ENCODE assay signal across 18 cellular contexts in genomic region chr1:22920734-22921451, GRCh38. TPM values are rescaled to one million over a fixed set of nuclear protein-coding genes. Genes with fewer than 3 reads are reported as not detected.
"Had no signal": no experiment of that assay in that cellular context is flagged by ENCODE, and none has a peak within 500 bp of the region (broad histone marks: within the 10 kb centered on the region; RNA-seq: fewer than 3 reads in every experiment).

No MANE protein-coding gene starts in this region.

- H3K4me3 ChIP-seq: ascending aorta, esophagus muscularis mucosa, sigmoid colon, stomach, testis, upper lobe of left lung had no signal

- H3K27ac ChIP-seq: ascending aorta, esophagus muscularis mucosa, sigmoid colon, stomach, testis, upper lobe of left lung had no signal

- H3K36me3 ChIP-seq: ascending aorta, esophagus muscularis mucosa, sigmoid colon, stomach, upper lobe of left lung had no signal

- FAIRE-seq: bronchial epithelial cell had no signal

- ATAC-seq: activated CD4-positive, CD25-positive, alpha-beta regulatory T cell treated with anti-CD3 and anti-CD28 coated beads, Interleukin-2, amount 50 U/mL, for 24 hours; activated naive CD8-positive, alpha-beta T cell treated with anti-CD3 and anti-CD28 coated beads, Interleukin-2, amount 50 U/mL, for 24 hours; natural killer cell treated with Interleukin-12 subunit alpha and Interleukin-12 subunit beta and Interleukin-15 and Interleukin-18, amount 100 ng/mL, for 72 hours had no signal

- H3K9me3 Mint-ChIP-seq: activated naive CD8-positive, alpha-beta T cell treated with anti-CD3 and anti-CD28 coated beads, Interleukin-2, amount 50 U/mL, for 24 hours; memory B cell; natural killer cell treated with Interleukin-12 subunit alpha and Interleukin-12 subunit beta and Interleukin-15 and Interleukin-18, amount 100 ng/mL, for 72 hours; T-helper 2 cell treated with Interferon-gamma antibody and Interleukin-4, amounts not matched to agents 5 μg/mL and 100 μg/mL, for 36 hours had no signal

- H3K36me3 Mint-ChIP-seq: memory B cell; natural killer cell treated with Interleukin-12 subunit alpha and Interleukin-12 subunit beta and Interleukin-15 and Interleukin-18, amount 100 ng/mL, for 72 hours had no signal

- H3K4me1 Mint-ChIP-seq: activated naive CD8-positive, alpha-beta T cell treated with anti-CD3 and anti-CD28 coated beads, Interleukin-2, amount 50 U/mL, for 24 hours; memory B cell had no signal

- H3K4me3 Mint-ChIP-seq: activated naive CD8-positive, alpha-beta T cell treated with anti-CD3 and anti-CD28 coated beads, Interleukin-2, amount 50 U/mL, for 24 hours; memory B cell; natural killer cell treated with Interleukin-12 subunit alpha and Interleukin-12 subunit beta and Interleukin-15 and Interleukin-18, amount 100 ng/mL, for 72 hours; T-helper 2 cell treated with Interferon-gamma antibody and Interleukin-4, amounts not matched to agents 5 μg/mL and 100 μg/mL, for 36 hours had no signal

- DNase-seq: activated naive CD4-positive, alpha-beta T cell; activated naive CD8-positive, alpha-beta T cell treated with anti-CD3 and anti-CD28 coated beads, Interleukin-2, amount 50 U/mL, for 24 hours; activated T-cell treated with anti-CD3 and anti-CD28 coated beads for 4 hours; sigmoid colon; stimulated activated CD4-positive, alpha-beta T cell treated with anti-CD3 and anti-CD28 coated beads, Interleukin-2, amount 100 ng/mL, for 24 hours; stomach; testis; upper lobe of left lung had no signal

- H3K27me3 ChIP-seq: ascending aorta, sigmoid colon, testis, upper lobe of left lung had no signal

- H3K27ac Mint-ChIP-seq: activated naive CD8-positive, alpha-beta T cell treated with anti-CD3 and anti-CD28 coated beads, Interleukin-2, amount 50 U/mL, for 24 hours; memory B cell; natural killer cell treated with Interleukin-12 subunit alpha and Interleukin-12 subunit beta and Interleukin-15 and Interleukin-18, amount 100 ng/mL, for 72 hours; T-helper 2 cell treated with Interferon-gamma antibody and Interleukin-4, amounts not matched to agents 5 μg/mL and 100 μg/mL, for 36 hours had no signal

- H3K4me1 ChIP-seq: ascending aorta, sigmoid colon, testis, upper lobe of left lung had no signal

- H3K9me3 ChIP-seq: ascending aorta, esophagus muscularis mucosa, sigmoid colon, stomach, testis, upper lobe of left lung had no signal

RNA-seq across cellular contexts. Expression of gene LACTBL1, which starts 51.8 kb away (rescaled TPM):
- total RNA-seq: ascending aorta; bronchial epithelial cell; esophagus muscularis mucosa; fibroblast of villous mesenchyme; natural killer cell treated with Interleukin-12 subunit alpha and Interleukin-12 subunit beta and Interleukin-15 and Interleukin-18, amount 100 ng/mL, for 72 hours; osteocyte; pulmonary artery endothelial cell; sigmoid colon; stomach; upper lobe of left lung had no signal
- polyA plus RNA-seq: sigmoid colon, stomach had no signal
